23 cellular contexts compared by ENCODE assay signal in genomic region chr4:91764085-91764484, GRCh38.
"Had no signal": no experiment of that assay in that cellular context is flagged by ENCODE, and none has a peak within 500 bp of the region (broad histone marks: within the 10 kb centered on the region; RNA-seq: fewer than 3 reads in every experiment).

No MANE protein-coding gene starts in this region.

- H3K4me3 ChIP-seq: left ventricle myocardium inferior, lung, ovary, right atrium auricular region, right lobe of liver, smooth muscle cell, transverse colon, upper lobe of left lung, vagina had no signal

- H3K9me3 ChIP-seq: left ventricle myocardium inferior, ovary, right atrium auricular region, right lobe of liver, transverse colon, upper lobe of left lung, vagina had no signal

- H3K9me3 Mint-ChIP-seq: mesothelial cell of epicardium had no signal

- H3K27me3 ChIP-seq: ovary, right atrium auricular region, right lobe of liver, transverse colon, upper lobe of left lung, vagina had no signal

- H3K36me3 ChIP-seq: left ventricle myocardium inferior, ovary, right atrium auricular region, right lobe of liver, transverse colon, upper lobe of left lung, vagina had no signal

- ATAC-seq: natural killer cell; right lobe of liver; stimulated activated memory B cell treated with anti-CD40 and anti-IgM and Interleukin-4, amounts not matched to agents 10 μg/mL and 1 μg/mL and 100 μg/mL, for 72 hours; stimulated activated naive CD8-positive, alpha-beta T cell treated with anti-CD3 and anti-CD28 coated beads, Interleukin-15, amount 100 ng/mL, for 72 hours had no signal

- H3K27ac Mint-ChIP-seq: mesothelial cell of epicardium; naive B cell; natural killer cell; progenitor cell of endocrine pancreas; stimulated activated memory B cell treated with anti-CD40 and anti-IgM and Interleukin-4, amounts not matched to agents 10 μg/mL and 1 μg/mL and 100 μg/mL, for 72 hours had no signal

- H3K27ac ChIP-seq: left ventricle myocardium inferior, ovary, right atrium auricular region, right lobe of liver, transverse colon, upper lobe of left lung, vagina had no signal

- H3K27me3 Mint-ChIP-seq: naive B cell; progenitor cell of endocrine pancreas; stimulated activated memory B cell treated with anti-CD40 and anti-IgM and Interleukin-4, amounts not matched to agents 10 μg/mL and 1 μg/mL and 100 μg/mL, for 72 hours; stimulated activated naive CD8-positive, alpha-beta T cell treated with anti-CD3 and anti-CD28 coated beads, Interleukin-15, amount 100 ng/mL, for 72 hours had no signal

- H3K4me2 ChIP-seq: smooth muscle cell had no signal

- H3K4me3 Mint-ChIP-seq: mesothelial cell of epicardium; naive B cell; natural killer cell; stimulated activated memory B cell treated with anti-CD40 and anti-IgM and Interleukin-4, amounts not matched to agents 10 μg/mL and 1 μg/mL and 100 μg/mL, for 72 hours; stimulated activated naive CD8-positive, alpha-beta T cell treated with anti-CD3 and anti-CD28 coated beads, Interleukin-15, amount 100 ng/mL, for 72 hours had no signal

- H3K4me1 ChIP-seq: left ventricle myocardium inferior, right atrium auricular region, right lobe of liver, transverse colon, upper lobe of left lung, vagina had no signal

- H3K4me1 Mint-ChIP-seq: mesothelial cell of epicardium; naive B cell; natural killer cell; stimulated activated memory B cell treated with anti-CD40 and anti-IgM and Interleukin-4, amounts not matched to agents 10 μg/mL and 1 μg/mL and 100 μg/mL, for 72 hours; stimulated activated naive CD8-positive, alpha-beta T cell treated with anti-CD3 and anti-CD28 coated beads, Interleukin-15, amount 100 ng/mL, for 72 hours had no signal

- H3K36me3 Mint-ChIP-seq: mesothelial cell of epicardium; naive B cell; natural killer cell; stimulated activated memory B cell treated with anti-CD40 and anti-IgM and Interleukin-4, amounts not matched to agents 10 μg/mL and 1 μg/mL and 100 μg/mL, for 72 hours had no signal

- DNase-seq: islet precursor cell; left ventricle myocardium inferior; mesendoderm; naive B cell; natural killer cell; ovary; right lobe of liver; stimulated activated CD4-positive, alpha-beta T cell treated with anti-CD3 and anti-CD28 coated beads, Interleukin-1b, Interleukin-23, amount 100 ng/mL, for 48 hours; stimulated activated CD4-positive, alpha-beta T cell treated with anti-CD3 and anti-CD28 coated beads, Interleukin-2, amount 100 ng/mL, for 48 hours; stimulated activated CD4-positive, alpha-beta T cell treated with anti-CD3 and anti-CD28 coated beads, Interleukin-4, amount 100 ng/mL, for 4 hours; stimulated activated CD8-positive, alpha-beta memory T cell treated with anti-CD3 and anti-CD28 coated beads, Interleukin-4, amount 100 ng/mL, for 48 hours; stimulated activated naive CD4-positive, alpha-beta T cell treated with Interleukin-2 at 50 U/mL for 16 hours; stimulated activated naive CD8-positive, alpha-beta T cell treated with anti-CD3 and anti-CD28 coated beads, Interleukin-15, amount 100 ng/mL, for 72 hours; substantia nigra; transverse colon; upper lobe of left lung had no signal
